ENCODE assay signal across 8 cellular contexts in the genomic region with DNA sequence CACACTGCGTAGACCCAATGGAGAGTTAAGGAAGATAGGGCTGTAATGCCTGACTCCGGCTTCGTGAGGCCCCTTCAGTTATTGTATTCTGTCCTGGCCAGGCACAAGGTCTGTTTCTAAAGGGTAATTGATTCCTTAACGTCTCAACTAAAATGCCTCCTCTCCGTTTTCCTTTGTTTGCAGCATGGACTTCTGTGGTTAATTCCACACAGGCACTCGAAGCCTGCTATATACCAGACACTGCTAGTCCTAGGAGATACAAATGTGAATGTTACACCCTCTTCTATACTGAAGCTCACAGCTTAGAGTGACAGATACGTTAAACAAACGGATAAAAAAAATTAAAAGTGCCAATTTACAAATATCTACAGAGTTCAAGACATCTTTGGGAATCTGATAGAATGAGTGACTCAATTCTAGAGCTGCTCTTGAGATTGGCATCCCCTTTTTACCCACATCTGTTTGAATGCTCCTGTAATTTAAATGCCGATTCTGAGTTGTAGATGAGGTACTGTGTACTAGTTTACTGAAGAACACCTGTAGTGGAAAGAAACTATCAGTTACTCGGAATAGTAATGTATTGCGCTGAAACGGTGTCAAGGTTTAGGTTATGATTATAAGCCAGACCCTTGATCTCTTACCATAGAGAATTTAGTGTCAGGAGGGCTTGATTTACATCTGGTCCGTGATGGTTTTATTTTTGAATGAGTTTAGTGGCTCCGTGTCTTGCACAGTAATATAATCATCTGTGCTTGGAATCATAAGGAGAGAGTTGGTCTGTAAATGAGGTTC. TPM values are rescaled to one million over a fixed set of nuclear protein-coding genes. Genes with fewer than 3 reads are reported as not detected.
DNase-seq lines count a peak whose midpoint lies in the region; ATAC-seq and TF ChIP-seq lines count a peak whose summit lies in the region.

No MANE protein-coding gene starts in this region.

- in situ Hi-C loops in IMR-90 (cut with MboI; ENCODE audit: low sequenced_read_pairs), result loop anchor here (10.0 kb wide), 1 partner anchor 112 kb away; the partner anchor contains the start of gene NFKBIA
- in situ Hi-C loops in brain microvascular endothelial cell (cut with HindIII; ENCODE audit: low pct_ligation_motif_present, low sequenced_read_pairs), result no loop called here

- 0% methylated on average over 2 of the region's 14 CpGs; no CpG with 5 or more reads in 1 of the 2 experiments for WGBS in IMR-90 (ENCODE audit: extremely low coverage in 2 of 2, insufficient read length in 1 of 2), 2 experiments
- 25 to 32% methylated on average over 6 to 8 of the region's 14 CpGs for WGBS in mesodermal cell (ENCODE audit: insufficient coverage in 2 of 2), 2 experiments

- peak overlapping the region; percentile 87 for H3K14ac ChIP-seq in IMR-90 (replicated peaks; ENCODE audit: low read depth, low read length)

- peak overlapping the region; percentile 43; the same call in 1 of the 2 replicates for H2BK120ac ChIP-seq in IMR-90 (ENCODE audit: low read depth, low read length)

- no peak for TF ChIP-seq POLR2A in IMR-90 (IDR thresholded peaks at IDR 0.05; ENCODE audit: low read depth, low read length)

- no peaks in the 10 kb centered on the region for H3K27me3 ChIP-seq in IMR-90 (ENCODE audit: control insufficient read depth, insufficient read depth, low read length)
- H3K27me3 ChIP-seq in brain microvascular endothelial cell (replicated peaks), result no peaks in the 10 kb centered on the region

- peak overlapping the region; percentile 99 for H2AK9ac ChIP-seq in IMR-90 (replicated peaks; ENCODE audit: low read depth, low read length, poor library complexity)

- H4K20me1 ChIP-seq in IMR-90 (ENCODE audit: insufficient read depth, low read length), result peaks cover 13% of the 10 kb centered on the region; the same call in 1 of the 2 replicates

- H2AK5ac ChIP-seq in IMR-90 (ENCODE audit: low read depth, low read length), result peak overlapping the region; percentile 88

- peak overlapping the region; percentile 94 for H3K9ac ChIP-seq in IMR-90 (ENCODE audit: low read depth, low read length)

- H3K4ac ChIP-seq in IMR-90 (ENCODE audit: low read depth, low read length), result peak overlapping the region; percentile 88

- DNase-seq in NCI-H526 treated with DMSO at 0.1 percent for 48 hours (lab: John Stamatoyannopoulos, UW) (peak; percentile 7), NCI-H526 (lab: John Stamatoyannopoulos, UW) (no peak), IMR-90 (peak; percentile 4), brain microvascular endothelial cell (no peak), midbrain (lab: John Stamatoyannopoulos, UW) (no peak), GM19238 (ENCODE audit: insufficient read length, low spot score) (no peak), posterior cingulate gyrus (no peak)

- peak overlapping the region; percentile 74 for H3K4me3 ChIP-seq in IMR-90 (ENCODE audit: insufficient read depth, low read depth, low read length)
- peak overlapping the region; percentile 99 for H3K4me3 ChIP-seq in brain microvascular endothelial cell (ENCODE audit: low read depth, low read length)
- H3K4me3 ChIP-seq in mesodermal cell (ENCODE audit: extremely low read depth, insufficient read depth, low read length, poor library complexity, severe bottlenecking), result peak overlapping the region; percentile 93

- H3K56ac ChIP-seq in IMR-90 (ENCODE audit: extremely low read depth, insufficient read depth, low read length), result peak overlapping the region; percentile 67

- H4K8ac ChIP-seq in IMR-90 (ENCODE audit: low read depth in 2 of 2, low read length in 2 of 2), result peak overlapping the region; percentile 76 to 97; a peak in 3 of 4 replicates

- dilution Hi-C loops in IMR-90 (cut with HindIII; ENCODE audit: low sequenced_read_pairs, unreplicated experiment), result no loop called here

- peak overlapping the region; percentile 90 for H3K27ac ChIP-seq in IMR-90 (ENCODE audit: insufficient read depth, low read length)
- H3K27ac ChIP-seq in brain microvascular endothelial cell, result peak overlapping the region; percentile 92
- H3K27ac ChIP-seq in mesodermal cell (ENCODE audit: low read depth, low read length, severe bottlenecking), result peak overlapping the region; percentile 90

- peak overlapping the region; percentile 80 for H3K23ac ChIP-seq in IMR-90 (ENCODE audit: low read depth, low read length)

- POLR2A ChIA-PET in IMR-90 (lab: Charles Lee; ENCODE audit: unreplicated experiment), result interaction anchor here (0.7 to 1.8 kb wide), 4 partner anchors 12 to 123 kb away, joined by 4 to 6 read pairs (median 5); partner anchors contain the start of gene NFKBIA

- peaks cover 0 to 22% of the 10 kb centered on the region in 2 experiments; a peak in 2 of 4 replicates for H3K79me1 ChIP-seq in IMR-90 (ENCODE audit: low read depth in 1 of 2, low read length in 2 of 2)

- H3K4me1 ChIP-seq in IMR-90 (ENCODE audit: control insufficient read depth, insufficient read depth, low read length) (peaks cover 2% of the 10 kb centered on the region), mesodermal cell (ENCODE audit: control insufficient read depth, insufficient read depth, low read length, poor library complexity, severe bottlenecking) (no peaks in the 10 kb centered on the region)

- peak overlapping the region; percentile 87 for H2AFZ ChIP-seq in IMR-90 (replicated peaks; ENCODE audit: low read length, poor library complexity)

- TSS peak; percentile 52 for BruUV-seq in IMR-90 (replicated peaks; lab: Mats Ljungman, UMichigan)

- CTCF ChIA-PET in IMR-90 (lab: Yijun Ruan, JAX), result interaction anchor here (0.9 kb wide), 1 partner anchor 111 kb away, joined by 3 read pairs; no protein-coding TSS in a partner anchor

- intact Hi-C loops in IMR-90 (cut with micrococcal nuclease) (loop anchor here (1.0 to 5.0 kb wide), 3 partner anchors 92 to 136 kb away; partner anchors contain the start of gene NFKBIA), posterior cingulate gyrus (cut with DNase I) (loop anchor here (1.0 to 10.0 kb wide), 3 partner anchors 52 to 171 kb away; partner anchors contain the start of genes NFKBIA, PPP2R3C and PRORP)

- H3K36me3 ChIP-seq in IMR-90 (ENCODE audit: control insufficient read depth, insufficient read depth, low read length) (peaks cover 2% of the 10 kb centered on the region), brain microvascular endothelial cell (replicated peaks) (peaks cover 2% of the 10 kb centered on the region), mesodermal cell (ENCODE audit: control insufficient read depth, insufficient read depth, low read length) (peaks cover 18% of the 10 kb centered on the region)

- H2BK20ac ChIP-seq in IMR-90 (ENCODE audit: low read depth, low read length), result no peak overlapping the region

- peak; percentile 3 for ATAC-seq in IMR-90 (ENCODE audit: low read depth)

- peak overlapping the region; percentile 80 for H2BK5ac ChIP-seq in IMR-90 (ENCODE audit: low read depth, low read length, poor library complexity, severe bottlenecking)

- peak overlapping the region; percentile 80 for H4K91ac ChIP-seq in IMR-90 (ENCODE audit: insufficient read depth, low read depth, low read length)

- TF ChIP-seq RAD21 in IMR-90 (IDR thresholded peaks at IDR 0.05; ENCODE audit: low read length), result no peak

- TF ChIP-seq CTCF in IMR-90 (conservative IDR thresholded peaks at IDR 0.05; ENCODE audit: low read depth, low read length) (no peak), brain microvascular endothelial cell (IDR thresholded peaks at IDR 0.05; ENCODE audit: low read depth, low read length, missing control alignments) (no peak)

- no peak overlapping the region for H2BK15ac ChIP-seq in IMR-90 (ENCODE audit: low read depth, low read length)

- H4K5ac ChIP-seq in IMR-90 (ENCODE audit: low read depth, low read length), result peak overlapping the region; percentile 67

- peaks cover 5% of the 10 kb centered on the region for H3K9me1 ChIP-seq in IMR-90 (ENCODE audit: insufficient read depth, low read length)

- H3K4me2 ChIP-seq in IMR-90 (ENCODE audit: low read depth, low read length), result peak overlapping the region; percentile 100

- H3K18ac ChIP-seq in IMR-90 (ENCODE audit: low read depth, low read length), result no peak overlapping the region

- H3K9me3 ChIP-seq in IMR-90 (ENCODE audit: control insufficient read depth, insufficient read depth, low read length) (no peaks in the 10 kb centered on the region), mesodermal cell (ENCODE audit: control insufficient read depth, low read length) (no peaks in the 10 kb centered on the region)

TF ChIP-seq in IMR-90, 13 proteins besides CTCF, POLR2A, EP300 and RAD21:
- TF ChIP-seq CEBPB (IDR thresholded peaks at IDR 0.05; ENCODE audit: low read depth, low read length), result no peak
- TF ChIP-seq MAZ (IDR thresholded peaks at IDR 0.05; ENCODE audit: borderline replicate concordance, low read depth, low read length), result no peak

RNA-seq across cellular contexts. Expression of gene PSMA6, which starts 0.8 kb away (rescaled TPM):
- total RNA-seq in IMR-90 (2012; rRNA removed), result 435 and 530 TPM in 2 replicates
- 171 and 184 TPM in 2 replicates for polyA plus RNA-seq in IMR-90 (2012; rRNA removed)
- polyA plus RNA-seq in IMR-90 (2012; cell fraction: cytosol; rRNA removed), result 113 and 127 TPM in 2 replicates
- 32.2 and 124 TPM in 2 replicates for polyA plus RNA-seq in IMR-90 (2012; cell fraction: nucleus; rRNA removed; ENCODE audit: low replicate concordance)
- 173 TPM for polyA plus RNA-seq in mesodermal cell (2013, experiment 1 of 2)
- 188 TPM for polyA plus RNA-seq in mesodermal cell (2013, experiment 2 of 2)

Comparison
In these comparisons a context has a peak if more than half of its experiments do, and no peak if none do; other contexts are left out.
1. DNase-seq: peak in NCI-H526 treated with DMSO at 0.1 percent for 48 hours (single experiment) and IMR-90 (single experiment); none in NCI-H526 (0 of 2), brain microvascular endothelial cell (single experiment), midbrain (single experiment), GM19238 (single experiment) and posterior cingulate gyrus (0 of 10).
2. Peak in every context shown above with its lines, with median percentiles within 50 percentile points of each other: H3K27ac ChIP-seq and H3K4me3 ChIP-seq.